Comparison of ENCODE assay signal across 1 cellular context in the genomic region with DNA sequence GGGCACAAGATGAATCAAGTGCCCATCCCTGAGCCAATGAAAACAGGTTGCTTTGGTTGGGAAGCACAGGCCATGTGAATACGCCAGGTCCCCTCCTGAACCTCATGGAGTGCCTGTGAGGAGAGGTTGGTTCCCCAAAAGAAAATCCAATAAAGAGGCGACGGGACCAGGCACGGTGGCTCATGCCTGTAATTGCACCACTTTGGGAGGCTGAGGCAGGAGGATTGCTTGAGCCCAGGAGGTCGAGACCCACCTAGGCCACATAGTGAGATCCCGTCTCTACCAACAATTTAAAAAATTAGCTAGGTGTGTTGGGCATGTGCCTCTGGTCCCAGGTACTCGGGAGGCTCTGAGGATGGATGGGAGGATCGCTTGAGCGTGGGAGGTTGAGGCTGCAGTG.
A peak's percentile ranks its signal among the peaks of the same experiment; 100 is the strongest.
TF ChIP-seq lines count a peak whose summit lies in the region.

No MANE protein-coding gene starts in this region.

TF ChIP-seq in WTC11, 78 proteins besides CTCF, POLR2A, EP300 and RAD21:
- no peak for TF ChIP-seq IRF2 (CRISPR knock-in tag; IDR thresholded peaks at IDR 0.05; ENCODE audit: borderline replicate concordance, low read depth)
- TF ChIP-seq ESRRA (CRISPR knock-in tag; IDR thresholded peaks at IDR 0.05; ENCODE audit: borderline replicate concordance), result no peak
- TF ChIP-seq, protein P1, sequence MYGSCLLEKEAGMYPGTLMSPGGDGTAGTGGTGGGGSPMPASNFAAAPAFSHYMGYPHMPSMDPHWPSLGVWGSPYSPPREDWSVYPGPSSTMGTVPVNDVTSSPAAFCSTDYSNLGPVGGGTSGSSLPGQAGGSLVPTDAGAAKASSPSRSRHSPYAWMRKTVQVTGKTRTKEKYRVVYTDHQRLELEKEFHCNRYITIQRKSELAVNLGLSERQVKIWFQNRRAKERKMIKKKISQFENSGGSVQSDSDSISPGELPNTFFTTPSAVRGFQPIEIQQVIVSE (CRISPR knock-in tag; IDR thresholded peaks at IDR 0.05; ENCODE audit: borderline replicate concordance), result no peak
- TF ChIP-seq ZBTB21 (CRISPR knock-in tag; IDR thresholded peaks at IDR 0.05; ENCODE audit: borderline replicate concordance), result no peak
- TF ChIP-seq, protein P2, sequence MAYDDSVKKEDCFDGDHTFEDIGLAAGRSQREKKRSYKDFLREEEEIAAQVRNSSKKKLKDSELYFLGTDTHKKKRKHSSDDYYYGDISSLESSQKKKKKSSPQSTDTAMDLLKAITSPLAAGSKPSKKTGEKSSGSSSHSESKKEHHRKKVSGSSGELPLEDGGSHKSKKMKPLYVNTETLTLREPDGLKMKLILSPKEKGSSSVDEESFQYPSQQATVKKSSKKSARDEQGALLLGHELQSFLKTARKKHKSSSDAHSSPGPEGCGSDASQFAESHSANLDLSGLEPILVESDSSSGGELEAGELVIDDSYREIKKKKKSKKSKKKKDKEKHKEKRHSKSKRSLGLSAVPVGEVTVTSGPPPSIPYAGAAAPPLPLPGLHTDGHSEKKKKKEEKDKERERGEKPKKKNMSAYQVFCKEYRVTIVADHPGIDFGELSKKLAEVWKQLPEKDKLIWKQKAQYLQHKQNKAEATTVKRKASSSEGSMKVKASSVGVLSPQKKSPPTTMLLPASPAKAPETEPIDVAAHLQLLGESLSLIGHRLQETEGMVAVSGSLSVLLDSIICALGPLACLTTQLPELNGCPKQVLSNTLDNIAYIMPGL (CRISPR knock-in tag; IDR thresholded peaks at IDR 0.05), result no peak
- 0 out of 2 replicates have a peak, but pooled peaks have one; percentile 24 for TF ChIP-seq ZNF121 (CRISPR knock-in tag; IDR thresholded peaks at IDR 0.05)
- no peak for TF ChIP-seq ZNF416 (CRISPR knock-in tag; IDR thresholded peaks at IDR 0.05)
TF ChIP-seq in WTC11: peak in this region for 1.
